1 cellular context compared by ENCODE assay signal in genomic region chr6:170311696-170312095, GRCh38.
TF ChIP-seq lines count a peak whose summit lies in the region.

No MANE protein-coding gene starts in this region.

TF ChIP-seq in GM12878, 131 proteins besides CTCF, POLR2A, EP300 and RAD21:
- TF ChIP-seq BRCA1 (IDR thresholded peaks at IDR 0.05; ENCODE audit: low read depth, low read length): no peak
- TF ChIP-seq HDAC2 (IDR thresholded peaks at IDR 0.05): no peak
- no peak for TF ChIP-seq ZNF24 (IDR thresholded peaks at IDR 0.05)
- no peak for TF ChIP-seq CBX3 (IDR thresholded peaks at IDR 0.05; ENCODE audit: borderline replicate concordance, low read depth)
- TF ChIP-seq PML (IDR thresholded peaks at IDR 0.05; ENCODE audit: low read length): no peak
- no peak for TF ChIP-seq CREM (IDR thresholded peaks at IDR 0.05; ENCODE audit: low read depth)
TF ChIP-seq in GM12878: peak in this region for 0.
